In the genomic region with DNA sequence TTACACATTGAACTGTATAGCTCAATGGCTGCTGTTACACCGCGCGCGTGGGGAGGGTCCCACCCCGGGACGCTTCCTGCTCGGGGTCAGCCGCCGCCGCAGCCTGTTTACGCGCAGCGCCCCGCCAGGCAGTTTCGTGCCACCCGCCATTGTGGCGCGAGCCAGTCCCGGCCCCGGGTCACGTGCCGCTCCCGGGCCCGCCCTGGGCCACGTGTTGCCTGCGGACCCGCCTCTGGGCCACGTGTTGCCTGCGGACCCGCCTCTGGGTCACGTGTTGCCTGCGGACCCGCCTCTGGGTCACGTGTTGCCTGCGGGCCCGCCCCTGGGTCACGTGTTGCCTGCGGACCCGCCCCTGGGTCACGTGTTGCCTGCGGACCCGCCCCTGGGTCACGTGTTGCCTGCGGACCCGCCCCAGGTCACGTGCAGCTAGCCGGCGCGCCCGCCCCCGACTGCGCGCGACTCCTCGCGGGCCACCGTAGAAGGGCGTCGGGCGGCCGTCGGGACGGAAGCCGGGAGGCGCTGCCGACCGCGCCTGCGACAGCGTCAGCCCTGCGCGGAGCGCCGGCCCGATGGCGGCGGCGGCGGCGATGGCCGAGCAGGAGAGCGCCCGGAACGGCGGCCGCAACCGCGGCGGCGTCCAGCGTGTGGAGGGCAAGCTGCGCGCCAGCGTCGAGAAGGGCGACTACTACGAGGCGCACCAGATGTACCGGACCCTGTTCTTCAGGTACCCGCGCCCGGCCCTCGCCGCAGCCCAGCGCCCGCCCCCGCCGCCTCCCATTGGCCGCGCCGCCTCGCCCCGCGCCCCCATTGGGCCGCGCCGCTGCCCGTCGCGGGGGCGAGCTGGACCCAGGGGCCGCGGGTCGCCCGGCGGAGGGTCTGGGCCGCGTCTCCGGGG, we compare ENCODE assay signal across 8 cellular contexts. TPM values are rescaled to one million over a fixed set of nuclear protein-coding genes. Genes with fewer than 3 reads are reported as not detected.
DNase-seq lines count a peak whose midpoint lies in the region; FAIRE-seq and TF ChIP-seq lines count a peak whose summit lies in the region.

A gene with protein sequence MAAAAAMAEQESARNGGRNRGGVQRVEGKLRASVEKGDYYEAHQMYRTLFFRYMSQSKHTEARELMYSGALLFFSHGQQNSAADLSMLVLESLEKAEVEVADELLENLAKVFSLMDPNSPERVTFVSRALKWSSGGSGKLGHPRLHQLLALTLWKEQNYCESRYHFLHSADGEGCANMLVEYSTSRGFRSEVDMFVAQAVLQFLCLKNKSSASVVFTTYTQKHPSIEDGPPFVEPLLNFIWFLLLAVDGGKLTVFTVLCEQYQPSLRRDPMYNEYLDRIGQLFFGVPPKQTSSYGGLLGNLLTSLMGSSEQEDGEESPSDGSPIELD (plus strand): TSS at position 478 of the 895 bp plus-strand sequence. CDS start 92 bp downstream, at position 570.

- WGBS in H9 (ENCODE audit: extremely low coverage, insufficient read length, low lambda C conversion rate): no CpG with 5 or more reads among the region's 129 CpGs
- WGBS in suprapubic skin: under 1% methylated on average over 29 of the region's 129 CpGs

- peaks cover 5 to 6% of the 10 kb centered on the region in 2 experiments for H3K9me3 Mint-ChIP-seq in H9
- H3K9me3 Mint-ChIP-seq in activated naive CD4-positive, alpha-beta T cell treated with anti-CD3 and anti-CD28 coated beads for 36 hours: no peaks in the 10 kb centered on the region

- peaks cover 37 to 50% (median 46%) of the 10 kb centered on the region in 3 experiments for H3K36me3 Mint-ChIP-seq in H9 (ENCODE audit: insufficient read depth in 1 of 3, low read depth in 3 of 3)
- H3K36me3 Mint-ChIP-seq in activated naive CD4-positive, alpha-beta T cell treated with anti-CD3 and anti-CD28 coated beads for 36 hours (ENCODE audit: low read depth): peaks cover 16% of the 10 kb centered on the region

- H2AFZ ChIP-seq in H9 (ENCODE audit: low read length): no peak within 1 kb of the TSS
- H2AFZ ChIP-seq in MM.1S (ENCODE audit: low read length): peak within 1 kb of the TSS; percentile 61; the same call in 1 of the 2 replicates

- FAIRE-seq in G401.6 (lab: Jason Lieb, UNC): peak; percentile 64

- no peak within 1 kb of the TSS for H3T11ph ChIP-seq in H9 (ENCODE audit: low read length)

- no peaks in the 10 kb centered on the region for H3K79me1 ChIP-seq in H9 (ENCODE audit: insufficient read depth, low read depth, low read length, poor library complexity, severe bottlenecking)

- H4K91ac ChIP-seq in H9 (ENCODE audit: insufficient read length, low read depth, low read length): peak within 1 kb of the TSS; percentile 44

- H3K18ac ChIP-seq in H9 (ENCODE audit: insufficient read length, low read depth, low read length): peak within 1 kb of the TSS; percentile 91

- DNase-seq in H9 (peak; percentile 96), MM.1S (peak; percentile 95), SK-MEL-5 (ENCODE audit: low read depth, low spot score) (peak; percentile 88), germinal center (ENCODE audit: low spot score) (peak; percentile 88), nucleus accumbens (lab: John Stamatoyannopoulos, UW) (peak; percentile 81 to 100 (median 96)), suprapubic skin (ENCODE audit: low spot score in 2 of 2) (peak; percentile 98 to 99)
- DNase-seq in activated naive CD4-positive, alpha-beta T cell treated with anti-CD3 and anti-CD28 coated beads for 36 hours: peak; percentile 97

- H3K9ac ChIP-seq in H9 (ENCODE audit: extremely low read depth, insufficient read length, low read length) (peak within 1 kb of the TSS; percentile 75), MM.1S (ENCODE audit: low read length) (peak within 1 kb of the TSS; percentile 81)

- peak in 1 of 2 donors; percentile 54 for TF ChIP-seq POLR2A in suprapubic skin (IDR thresholded peaks at IDR 0.05)

- H3K56ac ChIP-seq in H9 (ENCODE audit: insufficient read length, low read depth, low read length): no peak within 1 kb of the TSS

- 0 out of 2 replicates have a peak, but pooled peaks cover 8% of the 10 kb centered on the region for H3F3A ChIP-seq in MM.1S (ENCODE audit: insufficient read depth, low read length)

- H3K4me3 ChIP-seq in MM.1S (ENCODE audit: low read length) (peak within 1 kb of the TSS; percentile 70), suprapubic skin (peak within 1 kb of the TSS; percentile 87)

- H3K79me2 ChIP-seq in H9 (ENCODE audit: insufficient read depth, low read length) (peaks cover 29% of the 10 kb centered on the region; the same call in 1 of the 2 replicates), MM.1S (ENCODE audit: low read length) (peaks cover 46% of the 10 kb centered on the region)

- peaks cover 5% of the 10 kb centered on the region for H3K23me2 ChIP-seq in H9 (ENCODE audit: insufficient read length, low read depth, low read length, poor library complexity, severe bottlenecking)

- no peak within 1 kb of the TSS for H3K27ac ChIP-seq in H9 (ENCODE audit: insufficient read length, low read depth, low read length)
- H3K27ac ChIP-seq in MM.1S (ENCODE audit: low read length): peak within 1 kb of the TSS; percentile 48; the same call in 1 of the 2 replicates
- H3K27ac ChIP-seq in suprapubic skin: peak within 1 kb of the TSS; percentile 93

- no peak within 1 kb of the TSS for H3K23ac ChIP-seq in H9 (ENCODE audit: insufficient read length, low read depth, low read length)

- peak within 1 kb of the TSS; percentile 89 for H3K14ac ChIP-seq in H9 (ENCODE audit: insufficient read depth, low read length)

- peak within 1 kb of the TSS; percentile 84 to 92 (median 88); a peak in 5 of 7 replicates for H3K27ac Mint-ChIP-seq in H9
- H3K27ac Mint-ChIP-seq in activated naive CD4-positive, alpha-beta T cell treated with anti-CD3 and anti-CD28 coated beads for 36 hours: peak within 1 kb of the TSS; percentile 82

- intact Hi-C loops in activated naive CD4-positive, alpha-beta T cell treated with anti-CD3 and anti-CD28 coated beads for 36 hours (cut with micrococcal nuclease): loop anchor here (1.0 to 5.0 kb wide), 7 partner anchors 45 to 514 kb away; a partner anchor contains a TSS

- H2BK20ac ChIP-seq in H9 (ENCODE audit: low read depth, low read length, poor library complexity, severe bottlenecking): no peak within 1 kb of the TSS

- no peak within 1 kb of the TSS for H2BK5ac ChIP-seq in H9 (ENCODE audit: insufficient read length, low read length)

- 0 out of 2 replicates have a peak, but pooled peaks cover 2% of the 10 kb centered on the region for H3K4me1 ChIP-seq in H9 (ENCODE audit: insufficient read depth, low read length)
- 0 out of 2 replicates have a peak, but pooled peaks cover 5% of the 10 kb centered on the region for H3K4me1 ChIP-seq in MM.1S (ENCODE audit: low read length)
- peaks cover 59% of the 10 kb centered on the region for H3K4me1 ChIP-seq in suprapubic skin

- H2BK120ac ChIP-seq in H9 (ENCODE audit: low read depth, low read length, poor library complexity, severe bottlenecking): no peak within 1 kb of the TSS

- H4K20me1 ChIP-seq in H9 (ENCODE audit: control insufficient read depth, insufficient read depth, insufficient read length) (no peaks in the 10 kb centered on the region), MM.1S (ENCODE audit: insufficient read depth, low read length) (no peaks in the 10 kb centered on the region)

- H3K27me3 Mint-ChIP-seq in H9 (ENCODE audit: low read depth): no peaks in the 10 kb centered on the region
- H3K27me3 Mint-ChIP-seq in activated naive CD4-positive, alpha-beta T cell treated with anti-CD3 and anti-CD28 coated beads for 36 hours (ENCODE audit: low read depth): no peaks in the 10 kb centered on the region

- peaks cover 12% of the 10 kb centered on the region in 2 experiments for H3K4me1 Mint-ChIP-seq in H9
- peaks cover 41% of the 10 kb centered on the region for H3K4me1 Mint-ChIP-seq in activated naive CD4-positive, alpha-beta T cell treated with anti-CD3 and anti-CD28 coated beads for 36 hours (ENCODE audit: low read depth)

- no peak within 1 kb of the TSS for H4K8ac ChIP-seq in H9 (replicated peaks; ENCODE audit: insufficient read length, low read depth, low read length)

- TF ChIP-seq EP300 in suprapubic skin (IDR thresholded peaks at IDR 0.05): no peak

- H3K4me3 Mint-ChIP-seq in H9: peak within 1 kb of the TSS; percentile 91 to 95
- H3K4me3 Mint-ChIP-seq in activated naive CD4-positive, alpha-beta T cell treated with anti-CD3 and anti-CD28 coated beads for 36 hours: peak within 1 kb of the TSS; percentile 96

- H2BK12ac ChIP-seq in H9 (ENCODE audit: insufficient read length, low read depth, low read length): no peak within 1 kb of the TSS

- in situ Hi-C loops in SK-MEL-5 (cut with HindIII; ENCODE audit: low pct_unique_long_range_greater_than_20kb, low sequenced_read_pairs): no loop called here

- H2AK5ac ChIP-seq in H9 (ENCODE audit: insufficient read length, low read length): no peak within 1 kb of the TSS

- H3K9me3 ChIP-seq in H9 (ENCODE audit: control insufficient read depth, low read depth, low read length) (no peaks in the 10 kb centered on the region), MM.1S (replicated peaks; ENCODE audit: insufficient read depth, low read length) (no peaks in the 10 kb centered on the region), suprapubic skin (no peaks in the 10 kb centered on the region)

- H4K5ac ChIP-seq in H9 (ENCODE audit: insufficient read length, low read depth, low read length): peak within 1 kb of the TSS; percentile 43

- TF ChIP-seq CTCF in H9 (conservative IDR thresholded peaks at IDR 0.05) (peak; percentile 16; the same call in 1 of the 3 replicates), MM.1S (IDR thresholded peaks at IDR 0.05; ENCODE audit: low read length) (peak; percentile 31), suprapubic skin (IDR thresholded peaks at IDR 0.05) (peak in 1 of 2 donors; percentile 19)

- H3K27me3 ChIP-seq in H9 (ENCODE audit: insufficient read depth, low read length) (no peaks in the 10 kb centered on the region), MM.1S (replicated peaks; ENCODE audit: insufficient read depth, low read length) (no peaks in the 10 kb centered on the region), suprapubic skin (no peaks in the 10 kb centered on the region)

- H3K9me2 ChIP-seq in MM.1S (replicated peaks; ENCODE audit: insufficient read depth, low read length): no peaks in the 10 kb centered on the region

- CTCF ChIA-PET in activated naive CD4-positive, alpha-beta T cell treated with anti-CD3 and anti-CD28 coated beads for 36 hours (lab: Charles Lee): interaction anchor here (1.0 to 1.2 kb wide), 2 partner anchors 45 to 59 kb away, joined by 3 to 4 read pairs; a partner anchor contains a TSS

- H2BK15ac ChIP-seq in H9 (ENCODE audit: low read depth, low read length): peak within 1 kb of the TSS; percentile 97; the same call in 1 of the 2 replicates

- peak within 1 kb of the TSS; percentile 35 for H3K4me2 ChIP-seq in H9 (ENCODE audit: insufficient read depth, insufficient read length, low read length)
- peak within 1 kb of the TSS; percentile 45; the same call in 1 of the 2 replicates for H3K4me2 ChIP-seq in MM.1S (ENCODE audit: low read depth, low read length)

- H3K36me3 ChIP-seq in MM.1S (replicated peaks; ENCODE audit: insufficient read depth, low read length): no peaks in the 10 kb centered on the region
- H3K36me3 ChIP-seq in suprapubic skin: peaks cover 19% of the 10 kb centered on the region

- 0 out of 2 replicates have a peak within 1 kb of the TSS, but pooled peaks have one; percentile 58 for H3K4ac ChIP-seq in H9 (ENCODE audit: low read depth, low read length)

RNA-seq across cellular contexts. Expression of the gene that starts here (rescaled TPM):
- 70.2 and 75.1 TPM in 2 replicates for total RNA-seq in H9 (2021)
- 43.2 and 45.8 TPM in 2 replicates for total RNA-seq in SK-MEL-5 (2014; rRNA removed; shearing (Covaris generic))
- 64.7 and 74.1 TPM in 2 replicates for polyA plus RNA-seq in SK-MEL-5 (2015; cell fraction: cytosol; rRNA removed)
- 203 and 284 TPM in 2 replicates for polyA plus RNA-seq in SK-MEL-5 (2015; cell fraction: nucleus; rRNA removed)
- total RNA-seq in activated naive CD4-positive, alpha-beta T cell treated with anti-CD3 and anti-CD28 coated beads for 36 hours: 10 to 100 TPM; 19.3 to 20.2 TPM
- 10 to 100 TPM; 27.7 to 58.2 (median 47.8) TPM for total RNA-seq in suprapubic skin
